1 cellular context compared by ENCODE assay signal in the genomic region with DNA sequence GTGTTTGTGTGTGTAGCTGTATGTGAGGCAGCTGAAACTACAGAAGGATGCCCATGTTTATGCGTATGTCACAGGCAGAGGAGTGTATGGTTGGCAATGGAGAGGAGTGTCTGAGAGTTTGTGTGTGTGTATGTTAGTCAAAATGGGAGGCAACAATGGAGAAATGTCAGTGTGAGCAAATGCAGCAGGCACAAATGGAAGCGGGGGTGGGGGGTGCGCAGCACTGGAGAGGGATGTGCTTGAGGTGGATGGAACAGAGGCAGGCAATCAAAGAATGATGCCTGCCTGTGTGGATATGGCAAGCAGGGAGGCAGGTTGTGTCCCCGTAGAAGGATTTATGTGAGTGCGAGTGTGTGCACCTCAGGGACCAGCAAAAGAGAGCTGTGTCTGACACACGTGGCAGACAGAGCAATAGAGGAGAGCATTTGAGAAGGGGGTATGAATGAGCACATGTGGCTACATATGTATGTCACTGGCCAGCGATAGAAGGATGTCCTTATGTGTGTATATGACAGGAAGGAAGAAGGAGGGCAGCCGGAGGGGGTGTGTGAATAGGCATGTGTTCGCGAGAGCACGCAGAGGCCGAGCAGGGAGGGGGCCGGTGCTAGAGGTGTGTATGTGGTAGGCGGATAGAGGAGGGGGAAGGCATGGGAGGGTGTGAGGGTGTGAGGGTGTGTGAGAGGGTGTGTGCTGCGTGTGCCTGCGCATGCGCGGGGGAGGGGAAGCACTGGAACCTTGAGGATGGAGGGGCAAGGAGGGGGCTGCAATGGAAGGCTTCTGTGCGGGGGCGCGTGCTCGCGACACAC.
TF ChIP-seq lines count a peak whose summit lies in the region.

No MANE protein-coding gene starts in this region.

TF ChIP-seq in H1, 55 proteins besides CTCF, POLR2A, EP300 and RAD21 (continued from another document):
- no peak for TF ChIP-seq JUN (IDR thresholded peaks at IDR 0.05; ENCODE audit: low read depth, low read length)
- TF ChIP-seq RXRA (IDR thresholded peaks at IDR 0.05; ENCODE audit: insufficient read depth, low read depth, low read length), result no peak
- TF ChIP-seq, protein P1, sequence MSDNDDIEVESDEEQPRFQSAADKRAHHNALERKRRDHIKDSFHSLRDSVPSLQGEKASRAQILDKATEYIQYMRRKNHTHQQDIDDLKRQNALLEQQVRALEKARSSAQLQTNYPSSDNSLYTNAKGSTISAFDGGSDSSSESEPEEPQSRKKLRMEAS (IDR thresholded peaks at IDR 0.05), result peak; percentile 24; the same call in 1 of the 2 replicates
- no peak for TF ChIP-seq SIX5 (IDR thresholded peaks at IDR 0.05; ENCODE audit: low read depth, low read length)
- TF ChIP-seq KDM5A (IDR thresholded peaks at IDR 0.05; ENCODE audit: low read length), result no peak
- no peak for TF ChIP-seq POU5F1 (IDR thresholded peaks at IDR 0.05; ENCODE audit: low read depth, low read length)
- TF ChIP-seq FOSL1 (IDR thresholded peaks at IDR 0.05; ENCODE audit: insufficient read depth, low read depth, low read length), result no peak
